In the genomic region with DNA sequence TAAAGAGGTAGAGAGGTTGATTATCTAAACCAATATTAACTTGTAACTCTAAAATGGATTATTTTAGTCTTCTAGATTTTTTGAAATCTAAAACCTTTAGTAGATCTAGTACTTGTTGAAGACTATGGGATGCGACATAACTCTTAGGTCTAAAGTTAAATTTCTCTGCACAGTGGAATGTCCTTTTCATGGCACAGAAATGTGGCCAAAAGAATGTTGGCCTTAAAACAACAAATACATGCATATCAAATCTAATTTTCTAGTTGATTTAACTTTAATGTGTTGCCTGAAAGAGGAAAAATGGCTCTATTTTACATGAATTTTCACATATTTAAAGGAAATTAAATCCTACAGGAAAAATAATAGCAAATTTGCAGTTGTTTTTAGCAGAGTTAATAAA, we compare ENCODE assay signal across 11 cellular contexts.
"Had no signal": no experiment of that assay in that cellular context is flagged by ENCODE, and none has a peak within 500 bp of the region (broad histone marks: within the 10 kb centered on the region; RNA-seq: fewer than 3 reads in every experiment).

No MANE protein-coding gene starts in this region.

- H3K4me3 ChIP-seq: lower lobe of right lung, skin epidermis, thyroid gland had no signal

- H3K36me3 ChIP-seq: thyroid gland had no signal

- H3K27ac ChIP-seq: lower lobe of right lung, skin epidermis, thyroid gland had no signal

- DNase-seq: aorta; caudate nucleus; effector memory CD8-positive, alpha-beta T cell; erythroblast; glutamatergic neuron; left cardiac atrium; lower lobe of right lung; thyroid gland had no signal

- H3K9me3 ChIP-seq: lower lobe of right lung, thyroid gland had no signal

- ATAC-seq: activated CD4-positive, CD25-positive, alpha-beta regulatory T cell treated with anti-CD3 and anti-CD28 coated beads, Interleukin-2, amount 50 U/mL, for 24 hours; effector memory CD8-positive, alpha-beta T cell; left cardiac atrium; lower lobe of right lung had no signal

- FAIRE-seq: urothelium cell line had no signal
